ENCODE assay signal across 1 cellular context in genomic region chr6:27902335-27903314, GRCh38.
TF ChIP-seq lines count a peak whose summit lies in the region.

No MANE protein-coding gene starts in this region.

TF ChIP-seq in SK-N-SH, 30 proteins besides CTCF, POLR2A, EP300 and RAD21 (continued from another document):
- TF ChIP-seq IRF3 (IDR thresholded peaks at IDR 0.05; ENCODE audit: low read depth, low read length) = 0 out of 2 replicates have a peak, but pooled peaks have one; percentile 3
- TF ChIP-seq SMC3 (IDR thresholded peaks at IDR 0.05; ENCODE audit: low read depth, low read length) = no peak
- no peak for TF ChIP-seq PBX3 (IDR thresholded peaks at IDR 0.05)
- no peak for TF ChIP-seq SIN3A (IDR thresholded peaks at IDR 0.05; ENCODE audit: borderline replicate concordance, low read depth, low read length)
- TF ChIP-seq REST (IDR thresholded peaks at IDR 0.05; ENCODE audit: low read depth, low read length) = 0 out of 2 replicates have a peak, but pooled peaks have one; percentile 39
- no peak for TF ChIP-seq RFX5 (IDR thresholded peaks at IDR 0.05; ENCODE audit: low read length)
- TF ChIP-seq USF1 (IDR thresholded peaks at IDR 0.05; ENCODE audit: borderline replicate concordance, low read depth) = 0 out of 2 replicates have a peak, but pooled peaks have one; percentile 17
- TF ChIP-seq ZBTB33 (IDR thresholded peaks at IDR 0.05; ENCODE audit: borderline replicate concordance, low read depth) = no peak
- TF ChIP-seq ELF1 (IDR thresholded peaks at IDR 0.05) = peak; percentile 33; the same call in 1 of the 2 replicates
- no peak for TF ChIP-seq EZH2phosphoT487 (IDR thresholded peaks at IDR 0.05; ENCODE audit: borderline replicate concordance, low read depth)
- no peak for TF ChIP-seq NRF1 (IDR thresholded peaks at IDR 0.05; ENCODE audit: low read depth, low read length)
- no peak for TF ChIP-seq MEF2A (IDR thresholded peaks at IDR 0.05; ENCODE audit: borderline replicate concordance, low read depth)
- TF ChIP-seq NFIC (IDR thresholded peaks at IDR 0.05; ENCODE audit: borderline replicate concordance) = peak; percentile 8; the same call in 1 of the 2 replicates
